Comparison of ENCODE assay signal across 1 cellular context in genomic region chr7:22452142-22452763, GRCh38.
TF ChIP-seq lines count a peak whose summit lies in the region.

No MANE protein-coding gene starts in this region.

TF ChIP-seq in HepG2, 621 proteins besides CTCF, POLR2A, EP300 and RAD21 (continued from another document and continues in another):
- TF ChIP-seq ZNF569 (CRISPR knock-in tag; IDR thresholded peaks at IDR 0.05; ENCODE audit: borderline replicate concordance) (0 out of 2 replicates have a peak, but pooled peaks have one; percentile 25), ONECUT2 (CRISPR knock-in tag; IDR thresholded peaks at IDR 0.05) (0 out of 2 replicates have a peak, but pooled peaks have one; percentile 21), ZNF501 (CRISPR knock-in tag; IDR thresholded peaks at IDR 0.05) (peak; percentile 85), ZNF710 (CRISPR knock-in tag; IDR thresholded peaks at IDR 0.05; ENCODE audit: borderline replicate concordance) (0 out of 2 replicates have a peak, but pooled peaks have one; percentile 55), ZBTB43 (CRISPR knock-in tag; conservative IDR thresholded peaks at IDR 0.05) (no peak), ZNF652 (CRISPR knock-in tag; IDR thresholded peaks at IDR 0.05; ENCODE audit: borderline replicate concordance, low read depth) (no peak), PHF21A (CRISPR knock-in tag; IDR thresholded peaks at IDR 0.05) (0 out of 2 replicates have a peak, but pooled peaks have one; percentile 44), SOX5 (CRISPR knock-in tag; IDR thresholded peaks at IDR 0.05; ENCODE audit: borderline replicate concordance) (peak; percentile 42; the same call in 1 of the 2 replicates), SMC3 (IDR thresholded peaks at IDR 0.05; ENCODE audit: low read length) (peak; percentile 83), BRF2 (CRISPR knock-in tag; IDR thresholded peaks at IDR 0.05) (no peak), ARID5B (CRISPR knock-in tag; IDR thresholded peaks at IDR 0.05) (peak; percentile 46), GABPB1 (CRISPR knock-in tag; IDR thresholded peaks at IDR 0.05) (0 out of 2 replicates have a peak, but pooled peaks have one; percentile 19), ERF (CRISPR knock-in tag; IDR thresholded peaks at IDR 0.05) (peak; percentile 23; the same call in 1 of the 2 replicates), SSRP1 (CRISPR knock-in tag; IDR thresholded peaks at IDR 0.05) (0 out of 2 replicates have a peak, but pooled peaks have one; percentile 48), UBTF (CRISPR knock-in tag; IDR thresholded peaks at IDR 0.05) (0 out of 2 replicates have a peak, but pooled peaks have one; percentile 21), FOXA3 (CRISPR knock-in tag; IDR thresholded peaks at IDR 0.05) (0 out of 2 replicates have a peak, but pooled peaks have one; percentile 27), ZNF205 (CRISPR knock-in tag; IDR thresholded peaks at IDR 0.05) (no peak), ZNF589 (CRISPR knock-in tag; conservative IDR thresholded peaks at IDR 0.05) (no peak), ZSCAN31 (CRISPR knock-in tag; IDR thresholded peaks at IDR 0.05; ENCODE audit: low read depth) (peak; percentile 47; the same call in 1 of the 2 replicates), POGK (CRISPR knock-in tag; conservative IDR thresholded peaks at IDR 0.05) (0 out of 2 replicates have a peak, but pooled peaks have one; percentile 34), BORCS8-MEF2B (CRISPR knock-in tag; IDR thresholded peaks at IDR 0.05) (0 out of 2 replicates have a peak, but pooled peaks have one; percentile 23), PRDM4 (CRISPR knock-in tag; IDR thresholded peaks at IDR 0.05; ENCODE audit: borderline replicate concordance) (no peak), MXD4 (CRISPR knock-in tag; IDR thresholded peaks at IDR 0.05) (0 out of 2 replicates have a peak, but pooled peaks have one; percentile 13), TARDBP (CRISPR knock-in tag; IDR thresholded peaks at IDR 0.05) (0 out of 2 replicates have a peak, but pooled peaks have one; percentile 24), STAG1 (CRISPR knock-in tag; IDR thresholded peaks at IDR 0.05) (peak; percentile 75), ZNF225 (CRISPR knock-in tag; IDR thresholded peaks at IDR 0.05) (no peak), XRCC5 (optimal IDR thresholded peaks at IDR 0.05; ENCODE audit: low read length) (peak; percentile 86), ZNF740 (CRISPR knock-in tag; IDR thresholded peaks at IDR 0.05) (peak; percentile 92), POGZ (CRISPR knock-in tag; IDR thresholded peaks at IDR 0.05) (peak; percentile 75), MEIS2 (CRISPR knock-in tag; IDR thresholded peaks at IDR 0.05) (no peak), PPARG (CRISPR knock-in tag; conservative IDR thresholded peaks at IDR 0.05) (0 out of 2 replicates have a peak, but pooled peaks have one; percentile 28), ZGPAT (CRISPR knock-in tag; IDR thresholded peaks at IDR 0.05) (peak; percentile 21; the same call in 1 of the 2 replicates), ZNF574 (CRISPR knock-in tag; IDR thresholded peaks at IDR 0.05) (peak; percentile 67), PITX1 (CRISPR knock-in tag; IDR thresholded peaks at IDR 0.05) (0 out of 2 replicates have a peak, but pooled peaks have one; percentile 25), ZNF121 (CRISPR knock-in tag; IDR thresholded peaks at IDR 0.05) (no peak), ZMYM4 (CRISPR knock-in tag; IDR thresholded peaks at IDR 0.05) (peak; percentile 68), ZNF441 (CRISPR knock-in tag; IDR thresholded peaks at IDR 0.05; ENCODE audit: borderline replicate concordance) (peak; percentile 24; the same call in 1 of the 2 replicates)
